In the genomic region with DNA sequence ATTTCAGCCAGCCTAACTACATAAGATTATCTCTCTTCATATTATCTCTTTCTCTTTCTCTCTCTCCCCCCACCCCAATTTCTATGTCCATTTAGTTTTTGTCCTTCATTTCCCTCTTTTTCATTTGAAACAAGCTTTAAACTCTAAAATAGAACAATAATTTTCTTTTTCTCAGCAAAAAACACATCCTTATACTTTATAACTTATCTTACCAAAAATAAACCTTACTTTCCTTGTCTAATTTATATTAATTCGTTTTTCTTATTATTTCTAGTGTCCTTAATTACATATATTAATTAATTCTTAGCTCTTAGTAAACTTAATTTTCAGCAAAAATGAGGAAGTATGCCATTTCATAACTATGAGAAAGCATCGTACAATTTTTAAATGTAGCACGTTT, we compare ENCODE assay signal across 28 cellular contexts.
"Had no signal": no experiment of that assay in that cellular context is flagged by ENCODE, and none has a peak within 500 bp of the region (broad histone marks: within the 10 kb centered on the region; RNA-seq: fewer than 3 reads in every experiment).

No MANE protein-coding gene starts in this region.

- H3K27ac Mint-ChIP-seq: activated CD4-positive, alpha-beta T cell treated with anti-CD3 and anti-CD28 coated beads, Interleukin-2, amount 10 ng/mL, durations not matched to agents 24 days and 14 days; activated CD8-positive, alpha-beta T cell treated with anti-CD3 and anti-CD28 coated beads for 36 hours; activated naive CD4-positive, alpha-beta T cell treated with anti-CD3 and anti-CD28 coated beads, Interleukin-2, amount 10 ng/mL, durations not matched to agents 7 days and 5 days; activated T-cell treated with anti-CD3 and anti-CD28 coated beads, Interleukin-2, amount 50 U/mL, for 24 hours; activated T-helper 1 cell treated with anti-CD3 and anti-CD28 coated beads, Interleukin-12 subunit alpha, Interleukin-12 subunit beta, Interleukin-2, Interleukin-4 antibody, amounts not matched to agents 30 ng/mL and 10 ng/mL and 1 ng/mL, durations not matched to agents 14 hours and 24 hours and 36 hours; brain; T-helper 2 cell treated with Interferon-gamma antibody and Interleukin-4, amounts not matched to agents 5 μg/mL and 100 μg/mL, for 36 hours had no signal

- H3K36me3 Mint-ChIP-seq: activated naive CD4-positive, alpha-beta T cell treated with anti-CD3 and anti-CD28 coated beads, Interleukin-2, amount 10 ng/mL, durations not matched to agents 7 days and 5 days; brain had no signal

- H3K4me3 ChIP-seq: Peyer's patch had no signal

- H3K27ac ChIP-seq: KMS-11, Peyer's patch had no signal

- FAIRE-seq: bronchial epithelial cell, TTC549 had no signal

- ATAC-seq: activated CD8-positive, alpha-beta T cell treated with anti-CD3 and anti-CD28 coated beads for 36 hours; PC-3 had no signal

- H3K4me1 Mint-ChIP-seq: brain had no signal

- H3K4me1 ChIP-seq: Peyer's patch had no signal

- H3K9me3 ChIP-seq: Peyer's patch had no signal

- H3K4me3 Mint-ChIP-seq: activated CD4-positive, alpha-beta T cell treated with anti-CD3 and anti-CD28 coated beads, Interleukin-2, amount 10 ng/mL, durations not matched to agents 24 days and 14 days; activated CD8-positive, alpha-beta T cell treated with anti-CD3 and anti-CD28 coated beads for 36 hours; activated naive CD4-positive, alpha-beta T cell treated with anti-CD3 and anti-CD28 coated beads, Interleukin-2, amount 10 ng/mL, durations not matched to agents 7 days and 5 days; activated T-cell treated with anti-CD3 and anti-CD28 coated beads, Interleukin-2, amount 50 U/mL, for 24 hours; activated T-helper 1 cell treated with anti-CD3 and anti-CD28 coated beads, Interleukin-12 subunit alpha, Interleukin-12 subunit beta, Interleukin-2, Interleukin-4 antibody, amounts not matched to agents 30 ng/mL and 10 ng/mL and 1 ng/mL, durations not matched to agents 14 hours and 24 hours and 36 hours; brain; T-helper 2 cell treated with Interferon-gamma antibody and Interleukin-4, amounts not matched to agents 5 μg/mL and 100 μg/mL, for 36 hours had no signal

- H3K4me2 ChIP-seq: KMS-11 had no signal

- DNase-seq: activated CD4-positive, alpha-beta T cell treated with anti-CD3 and anti-CD28 coated beads, Interleukin-2, amount 10 ng/mL, durations not matched to agents 24 days and 14 days; activated CD4-positive, alpha-beta T cell treated with anti-CD3 and anti-CD28 coated beads, Interleukin-2, amount 50 U/mL, for 4 hours; activated CD8-positive, alpha-beta T cell treated with anti-CD3 and anti-CD28 coated beads for 36 hours; activated naive CD4-positive, alpha-beta T cell treated with anti-CD3 and anti-CD28 coated beads, Interleukin-2, amount 10 ng/mL, durations not matched to agents 7 days and 5 days; activated T-cell treated with anti-CD3 and anti-CD28 coated beads, Interleukin-2, amount 50 U/mL, for 24 hours; anterior cingulate cortex; caudate nucleus; MM.1S; NCI-H1048; NCI-H1105 treated with DMSO at 0.1 percent for 48 hours; NCI-H1436; NCI-H1694; NCI-H1930; NCI-H2081 treated with DMSO at 0.1 percent for 48 hours; NCI-H226; NCI-H446 treated with DMSO at 0.1 percent for 48 hours; NCI-H524 treated with DMSO at 0.1 percent for 48 hours; PC-3; Peyer's patch; RPMI8226; SHP77 treated with DMSO at 0.1 percent for 48 hours; SW 1271 had no signal

- H3K27me3 Mint-ChIP-seq: activated CD4-positive, alpha-beta T cell treated with anti-CD3 and anti-CD28 coated beads, Interleukin-2, amount 10 ng/mL, durations not matched to agents 24 days and 14 days; activated CD8-positive, alpha-beta T cell treated with anti-CD3 and anti-CD28 coated beads for 36 hours; activated naive CD4-positive, alpha-beta T cell treated with anti-CD3 and anti-CD28 coated beads, Interleukin-2, amount 10 ng/mL, durations not matched to agents 7 days and 5 days; activated T-cell treated with anti-CD3 and anti-CD28 coated beads, Interleukin-2, amount 50 U/mL, for 24 hours; brain had no signal
